In genomic region chr1:109802136-109802900, GRCh38 we compare ENCODE assay signal across 1 cellular context.
TF ChIP-seq lines count a peak whose summit lies in the region.

No MANE protein-coding gene starts in this region.

TF ChIP-seq in GM23338, 12 proteins besides CTCF, POLR2A, EP300 and RAD21 (continued from another document):
- TF ChIP-seq ZNF462 (CRISPR knock-in tag; IDR thresholded peaks at IDR 0.05) = no peak
- no peak for TF ChIP-seq JUNB (IDR thresholded peaks at IDR 0.05; ENCODE audit: unreplicated experiment)
